ENCODE assay signal across 18 cellular contexts in genomic region chr9:18037981-18038380, GRCh38.
A peak's percentile ranks its signal among the peaks of the same experiment; 100 is the strongest.
DNase-seq lines count a peak whose midpoint lies in the region; ATAC-seq, FAIRE-seq and TF ChIP-seq lines count a peak whose summit lies in the region.
"Had no signal": no experiment of that assay in that cellular context is flagged by ENCODE, and none has a peak within 500 bp of the region (broad histone marks: within the 10 kb centered on the region; RNA-seq: fewer than 3 reads in every experiment).

No MANE protein-coding gene starts in this region.

- no peak overlapping the region for H2AFZ ChIP-seq in HepG2 (ENCODE audit: low read length)

- CTCF ChIA-PET in HepG2 (lab: Yijun Ruan, JAX; ENCODE audit: low intra/inter-chr PET ratio, low total read pairs) = no interaction called here

- no peak for DNase-seq in HepG2 (ENCODE audit: low spot score)
- no peak for DNase-seq in right lobe of liver
- peak; percentile 82 for DNase-seq in NCI-H69 (lab: John Stamatoyannopoulos, UW)
- no peak for DNase-seq in esophagus muscularis mucosa (ENCODE audit: extremely low spot score)
- DNase-seq in stimulated activated effector memory CD8-positive, alpha-beta T cell treated with anti-CD3 and anti-CD28 coated beads, Interleukin-12 subunit alpha, Interleukin-12 subunit beta, amount 100 ng/mL, for 72 hours (ENCODE audit: low spot score in 2 of 2) = no peak
- no peak for DNase-seq in KG1 (lab: John Stamatoyannopoulos, UW)
- DNase-seq: Calu3; CD4-positive, alpha-beta T cell; DMS153; DMS79 treated with DMSO at 0.1 percent for 48 hours; EL; GDM1 had no signal

- H4K20me1 ChIP-seq in HepG2 (ENCODE audit: insufficient read depth, low read length) = no peaks in the 10 kb centered on the region

- no TSS peak for BruUV-seq in HepG2 (replicated peaks; lab: Mats Ljungman, UMichigan)

- H3K9ac ChIP-seq in HepG2 (ENCODE audit: insufficient read depth, low read depth, low read length) = no peak overlapping the region

- no peaks in the 10 kb centered on the region for H3K4me1 Mint-ChIP-seq in stimulated activated effector memory CD8-positive, alpha-beta T cell treated with anti-CD3 and anti-CD28 coated beads, Interleukin-12 subunit alpha, Interleukin-12 subunit beta, amount 100 ng/mL, for 72 hours
- H3K4me1 Mint-ChIP-seq: B cell had no signal

- H3K9me3 ChIP-seq in HepG2 (ENCODE audit: low read length) (no peaks in the 10 kb centered on the region), right lobe of liver (no peaks in the 10 kb centered on the region), esophagus muscularis mucosa (no peaks in the 10 kb centered on the region)

- H3K4me1 ChIP-seq in HepG2 (ENCODE audit: insufficient read depth, low read length) (no peaks in the 10 kb centered on the region), right lobe of liver (no peaks in the 10 kb centered on the region), esophagus muscularis mucosa (peaks cover 0 to 50% (median 41%) of the 10 kb centered on the region in 4 donors)

- H3K9me3 Mint-ChIP-seq in stimulated activated effector memory CD8-positive, alpha-beta T cell treated with anti-CD3 and anti-CD28 coated beads, Interleukin-12 subunit alpha, Interleukin-12 subunit beta, amount 100 ng/mL, for 72 hours = peaks cover 7% of the 10 kb centered on the region

- no peak for ATAC-seq in HepG2
- no peak for ATAC-seq in right lobe of liver
- no peak for ATAC-seq in stimulated activated effector memory CD8-positive, alpha-beta T cell treated with anti-CD3 and anti-CD28 coated beads, Interleukin-12 subunit alpha, Interleukin-12 subunit beta, amount 100 ng/mL, for 72 hours
- ATAC-seq in GM18511 (IDR thresholded peaks at IDR 0.05; ENCODE audit: unreplicated experiment) = no peak
- ATAC-seq: HCT116 had no signal

- TF ChIP-seq POLR2A in HepG2 (IDR thresholded peaks at IDR 0.05; ENCODE audit: insufficient read depth in 1 of 2, low read depth in 2 of 2, low read length in 2 of 2) = no peak
- TF ChIP-seq POLR2A in right lobe of liver (IDR thresholded peaks at IDR 0.05) = no peak
- no peak for TF ChIP-seq POLR2A in esophagus muscularis mucosa (IDR thresholded peaks at IDR 0.05; ENCODE audit: low read depth)

- no peaks in the 10 kb centered on the region for H3K36me3 ChIP-seq in HepG2 (replicated peaks in 1 of 2; ENCODE audit: control insufficient read depth in 1 of 2, insufficient read depth in 2 of 2, low read length in 2 of 2)
- H3K36me3 ChIP-seq in right lobe of liver = no peaks in the 10 kb centered on the region
- H3K36me3 ChIP-seq in esophagus muscularis mucosa = no peaks in the 10 kb centered on the region

- intact Hi-C loops in HepG2 (cut with micrococcal nuclease; ENCODE audit: unreplicated experiment) = no loop called here
- intact Hi-C loops in right lobe of liver (cut with DNase I) = no loop called here
- intact Hi-C loops in esophagus muscularis mucosa (cut with DNase I) = no loop called here

- no peaks in the 10 kb centered on the region for H3K36me3 Mint-ChIP-seq in stimulated activated effector memory CD8-positive, alpha-beta T cell treated with anti-CD3 and anti-CD28 coated beads, Interleukin-12 subunit alpha, Interleukin-12 subunit beta, amount 100 ng/mL, for 72 hours

- H3K4me3 Mint-ChIP-seq in stimulated activated effector memory CD8-positive, alpha-beta T cell treated with anti-CD3 and anti-CD28 coated beads, Interleukin-12 subunit alpha, Interleukin-12 subunit beta, amount 100 ng/mL, for 72 hours = no peak overlapping the region
- H3K4me3 Mint-ChIP-seq: B cell; CD4-positive, alpha-beta T cell had no signal

- POLR2A ChIA-PET in HepG2 (lab: Yijun Ruan, JAX) = no interaction called here

- H3K4me2 ChIP-seq in HepG2 (ENCODE audit: low read depth, low read length) = no peak overlapping the region

- no peak overlapping the region for H3K27ac Mint-ChIP-seq in stimulated activated effector memory CD8-positive, alpha-beta T cell treated with anti-CD3 and anti-CD28 coated beads, Interleukin-12 subunit alpha, Interleukin-12 subunit beta, amount 100 ng/mL, for 72 hours
- H3K27ac Mint-ChIP-seq: B cell; CD4-positive, alpha-beta T cell had no signal

- in situ Hi-C loops in HepG2 (cut with HindIII; ENCODE audit: extremely low pct_ligation_motif_present, low pct_unique_long_range_greater_than_20kb) = no loop called here

- TF ChIP-seq RAD21 in HepG2 (CRISPR knock-in tag; IDR thresholded peaks at IDR 0.05) = no peak

- no peak for TF ChIP-seq EP300 in HepG2 (IDR thresholded peaks at IDR 0.05; ENCODE audit: low read depth in 2 of 2, low read length in 2 of 2)
- TF ChIP-seq EP300 in HepG2 (CRISPR knock-in tag; IDR thresholded peaks at IDR 0.05; ENCODE audit: borderline replicate concordance) = no peak
- TF ChIP-seq EP300 in esophagus muscularis mucosa (IDR thresholded peaks at IDR 0.05) = no peak

- H3K4me3 ChIP-seq in HepG2 (replicated peaks in 1 of 3; ENCODE audit: insufficient read depth in 1 of 3, low read depth in 2 of 3, low read length in 3 of 3) (no peak overlapping the region), right lobe of liver (no peak overlapping the region), esophagus muscularis mucosa (no peak overlapping the region)

- WGBS in HepG2 (ENCODE audit: low lambda C conversion rate) = 8% methylated on average over 4 of the region's 6 CpGs
- WGBS in right lobe of liver (ENCODE audit: insufficient coverage, low coverage, low lambda C conversion rate, missing lambda C conversion rate) = 60% methylated on average over 6 of the region's 6 CpGs
- 80% methylated on average over 6 of the region's 6 CpGs for WGBS in esophagus muscularis mucosa

- no peak for FAIRE-seq in HepG2 (lab: Jason Lieb, UNC)
- FAIRE-seq: A204.1, GM12892, HTR-8/SVneo had no signal

- H3K27me3 ChIP-seq in HepG2 (ENCODE audit: control insufficient read depth in 1 of 2, insufficient read depth in 2 of 2, low read length in 2 of 2) = no peaks in the 10 kb centered on the region
- H3K27me3 ChIP-seq in right lobe of liver = no peaks in the 10 kb centered on the region
- no peaks in the 10 kb centered on the region for H3K27me3 ChIP-seq in esophagus muscularis mucosa

- H3K27ac ChIP-seq in HepG2 (ENCODE audit: extremely low read length, insufficient read depth, low read length) (no peak overlapping the region), right lobe of liver (no peak overlapping the region), esophagus muscularis mucosa (replicated peaks in 1 of 4) (peak overlapping the region in 3 of 4 donors; percentile 17 to 49 (median 39))

- no peaks in the 10 kb centered on the region for H3K79me2 ChIP-seq in HepG2 (ENCODE audit: insufficient read depth, low read length)

- no peak for TF ChIP-seq CTCF in HepG2 (CRISPR knock-in tag; IDR thresholded peaks at IDR 0.05)
- no peak for TF ChIP-seq CTCF in right lobe of liver (IDR thresholded peaks at IDR 0.05)
- TF ChIP-seq CTCF in esophagus muscularis mucosa (IDR thresholded peaks at IDR 0.05) = no peak

TF ChIP-seq in HepG2, 621 proteins besides CTCF, POLR2A, EP300 and RAD21:
- TF ChIP-seq MED8 (CRISPR knock-in tag; IDR thresholded peaks at IDR 0.05; ENCODE audit: insufficient replicate concordance) = no peak
- TF ChIP-seq MNT (IDR thresholded peaks at IDR 0.05) = 0 out of 2 replicates have a peak, but pooled peaks have one; percentile 29
- no peak for TF ChIP-seq ZNF7 (CRISPR knock-in tag; IDR thresholded peaks at IDR 0.05)

Comparison
In these comparisons a context has a peak if more than half of its experiments do, and no peak if none do; other contexts are left out.
1. H3K27ac ChIP-seq: peak in esophagus muscularis mucosa (3 of 4); none in HepG2 (single experiment) and right lobe of liver (0 of 3).